Comparison of ENCODE assay signal across 7 cellular contexts in genomic region chr14:101665478-101666078, GRCh38.
A peak's percentile ranks its signal among the peaks of the same experiment; 100 is the strongest.
DNase-seq lines count a peak whose midpoint lies in the region; ATAC-seq, FAIRE-seq and TF ChIP-seq lines count a peak whose summit lies in the region.

No MANE protein-coding gene starts in this region.

- H3K36me3 ChIP-seq in bronchial epithelial cell (ENCODE audit: control insufficient read depth, insufficient read depth, low read length) (no peaks in the 10 kb centered on the region), mucosa of descending colon (ENCODE audit: low read depth) (no peaks in the 10 kb centered on the region)

- no peak for FAIRE-seq in bronchial epithelial cell (lab: Jason Lieb, UNC)

- CTCF ChIA-PET in RWPE1 (lab: Yijun Ruan, JAX) = interaction anchor here (0.5 to 0.8 kb wide), 4 partner anchors 136 to 1000 kb away, joined by 3 to 4 read pairs (median 4); no protein-coding TSS in a partner anchor

- H3K9me3 ChIP-seq in mucosa of descending colon = peaks cover 14% of the 10 kb centered on the region

- no peak overlapping the region for H3K27ac ChIP-seq in RWPE1

- intact Hi-C loops in mucosa of descending colon (cut with DNase I, micrococcal nuclease) = no loop called here

- ATAC-seq in mucosa of descending colon (peak; percentile 70), GM21529 (IDR thresholded peaks at IDR 0.05; ENCODE audit: unreplicated experiment) (no peak)

- H3K27me3 ChIP-seq in bronchial epithelial cell (ENCODE audit: control insufficient read depth, insufficient read depth, low read length) = no peaks in the 10 kb centered on the region

- DNase-seq in ELR (ENCODE audit: low read depth) (peak; percentile 69), RWPE1 (ENCODE audit: low spot score) (peak; percentile 70), bronchial epithelial cell (ENCODE audit: low read depth) (peak; percentile 71), mucosa of descending colon (peak in 2 of 3 donors; percentile 58 to 71), 8988T (no peak)
- peak; percentile 62 for DNase-seq in Jurkat, Clone E6-1 (ENCODE audit: low read depth, low spot score)

- POLR2A ChIA-PET in RWPE1 (lab: Yijun Ruan, JAX; ENCODE audit: low non-redundant PET) = no interaction called here

- TF ChIP-seq CTCF in RWPE1 (conservative IDR thresholded peaks at IDR 0.05; ENCODE audit: low read depth) = peak; percentile 47
- peak; percentile 77 for TF ChIP-seq CTCF in bronchial epithelial cell (IDR thresholded peaks at IDR 0.05; ENCODE audit: insufficient read depth, low read length, severe bottlenecking)
- no peak for TF ChIP-seq CTCF in mucosa of descending colon (IDR thresholded peaks at IDR 0.05)

- H3K4me1 ChIP-seq in mucosa of descending colon (ENCODE audit: low read depth) = no peaks in the 10 kb centered on the region

- H3K4me3 ChIP-seq in Jurkat, Clone E6-1 (ENCODE audit: low read length) = no peak overlapping the region
- H3K4me3 ChIP-seq in bronchial epithelial cell (ENCODE audit: low read depth, low read length) (no peak overlapping the region), mucosa of descending colon (no peak overlapping the region)
